In the genomic region with DNA sequence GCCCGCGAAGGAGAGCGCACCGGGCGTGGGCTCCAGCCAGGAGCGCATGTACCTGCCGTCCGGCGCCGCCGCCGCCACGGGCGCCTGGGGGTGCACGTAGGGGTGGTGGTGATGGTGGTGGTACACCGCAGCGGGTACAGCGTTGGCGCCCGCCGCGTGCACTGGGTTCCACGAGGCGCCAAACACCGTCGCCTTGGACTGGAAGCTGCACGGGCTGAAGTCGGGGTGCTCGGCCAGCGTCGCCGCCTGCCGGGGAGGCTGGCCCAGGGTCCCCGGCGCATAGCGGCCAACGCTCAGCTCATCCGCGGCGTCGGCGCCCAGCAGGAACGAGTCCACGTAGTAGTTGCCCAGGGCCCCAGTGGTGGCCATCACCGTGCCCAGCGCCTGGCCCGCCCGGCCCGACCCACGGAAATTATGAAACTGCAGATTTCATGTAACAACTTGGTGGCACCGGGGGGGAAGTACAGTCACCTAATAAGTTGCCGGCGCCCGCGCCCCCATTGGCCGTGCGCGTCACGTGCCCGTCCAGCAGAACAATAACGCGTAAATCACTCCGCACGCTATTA, we compare ENCODE assay signal across 8 cellular contexts. TPM values are rescaled to one million over a fixed set of nuclear protein-coding genes. Genes with fewer than 3 reads are reported as not detected.
DNase-seq lines count a peak whose midpoint lies in the region; ATAC-seq, FAIRE-seq and TF ChIP-seq lines count a peak whose summit lies in the region.

HOXA9 (minus strand) TSS at position 449 of the 566 bp plus-strand sequence; CDS start at position 369, 80 bp downstream.

- no peak for TF ChIP-seq CTCF in fibroblast of mammary gland (conservative IDR thresholded peaks at IDR 0.05; ENCODE audit: control insufficient read depth, insufficient read depth, low read depth, low read length)

- TF ChIP-seq POLR2A in GM18505 (IDR thresholded peaks at IDR 0.05; ENCODE audit: borderline replicate concordance, extremely low read depth, insufficient read depth, insufficient read length), result no peak

- peak; percentile 93 for DNase-seq in RCC 7860 (ENCODE audit: low spot score)
- DNase-seq in fibroblast of mammary gland (ENCODE audit: low read depth), result peak; percentile 96
- peak; percentile 89 for DNase-seq in sciatic nerve (ENCODE audit: low spot score)
- no peak for DNase-seq in stimulated activated CD4-positive, alpha-beta T cell treated with anti-CD3 and anti-CD28 coated beads, Interleukin-15, amount 100 ng/mL, for 24 hours
- no peak for DNase-seq in NCI-H524 (lab: John Stamatoyannopoulos, UW)

- FAIRE-seq in RCC 7860 (lab: Jason Lieb, UNC), result peak; percentile 72

- ATAC-seq in sciatic nerve (peak; percentile 68), GM18505 (IDR thresholded peaks at IDR 0.05; ENCODE audit: unreplicated experiment) (no peak), HG03159 (IDR thresholded peaks at IDR 0.05; ENCODE audit: unreplicated experiment) (no peak)

- H3K4me3 ChIP-seq in GM08714 (ENCODE audit: low read length) (peak within 1 kb of the TSS; percentile 26), fibroblast of mammary gland (ENCODE audit: control insufficient read depth, low read depth, low read length) (peak within 1 kb of the TSS; percentile 77)

- intact Hi-C loops in sciatic nerve (cut with DNase I), result no loop called here

RNA-seq across cellular contexts. Expression of gene HOXA9, which starts in this region (rescaled TPM):
- total RNA-seq in sciatic nerve, result 7.1 TPM

Comparison
In these comparisons a context has a peak if more than half of its experiments do, and no peak if none do; other contexts are left out.
1. DNase-seq: peak in RCC 7860 (single experiment), fibroblast of mammary gland (single experiment) and sciatic nerve (single experiment); none in stimulated activated CD4-positive, alpha-beta T cell treated with anti-CD3 and anti-CD28 coated beads, Interleukin-15, amount 100 ng/mL, for 24 hours (single experiment) and NCI-H524 (0 of 2).